Comparison of ENCODE assay signal across 1 cellular context in the genomic region with DNA sequence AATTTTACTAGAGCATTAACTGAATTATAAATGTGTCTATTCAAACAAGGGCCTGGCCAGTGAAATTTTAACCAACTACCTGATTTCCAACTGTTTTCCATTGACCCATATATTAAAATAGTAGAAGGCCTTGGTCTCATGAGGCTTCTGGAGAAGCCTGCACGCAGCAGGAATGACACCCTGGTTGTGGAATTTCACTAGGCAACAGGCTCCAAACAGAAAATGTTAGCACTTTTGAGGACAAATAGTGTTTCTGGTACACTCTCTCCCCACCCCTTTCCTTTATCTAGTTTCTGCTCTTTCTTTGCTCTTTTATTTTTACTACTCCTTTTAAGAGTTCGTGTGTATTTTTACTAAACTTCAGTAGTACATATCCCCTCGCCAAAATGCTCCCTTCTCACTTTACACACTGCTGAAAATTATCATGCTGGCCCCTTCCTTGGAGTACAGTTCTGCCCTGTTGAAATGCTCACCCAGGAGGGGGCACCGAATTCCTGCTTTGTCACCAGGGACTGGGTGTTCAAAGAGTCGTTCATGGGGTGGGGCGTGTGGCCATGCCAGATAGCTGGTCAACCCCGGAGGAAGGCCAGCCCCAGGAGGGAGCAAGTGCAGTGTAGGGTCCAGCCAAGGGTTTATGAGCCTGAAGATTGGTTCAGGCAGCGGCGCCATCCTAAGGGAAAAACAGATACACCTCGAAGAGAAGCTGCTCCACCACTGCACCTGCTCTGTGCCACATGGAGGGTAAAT.
TF ChIP-seq lines count a peak whose summit lies in the region.

No MANE protein-coding gene starts in this region.

TF ChIP-seq in GM23338, 12 proteins besides CTCF, POLR2A, EP300 and RAD21 (continued from another document):
- TF ChIP-seq, protein P1, sequence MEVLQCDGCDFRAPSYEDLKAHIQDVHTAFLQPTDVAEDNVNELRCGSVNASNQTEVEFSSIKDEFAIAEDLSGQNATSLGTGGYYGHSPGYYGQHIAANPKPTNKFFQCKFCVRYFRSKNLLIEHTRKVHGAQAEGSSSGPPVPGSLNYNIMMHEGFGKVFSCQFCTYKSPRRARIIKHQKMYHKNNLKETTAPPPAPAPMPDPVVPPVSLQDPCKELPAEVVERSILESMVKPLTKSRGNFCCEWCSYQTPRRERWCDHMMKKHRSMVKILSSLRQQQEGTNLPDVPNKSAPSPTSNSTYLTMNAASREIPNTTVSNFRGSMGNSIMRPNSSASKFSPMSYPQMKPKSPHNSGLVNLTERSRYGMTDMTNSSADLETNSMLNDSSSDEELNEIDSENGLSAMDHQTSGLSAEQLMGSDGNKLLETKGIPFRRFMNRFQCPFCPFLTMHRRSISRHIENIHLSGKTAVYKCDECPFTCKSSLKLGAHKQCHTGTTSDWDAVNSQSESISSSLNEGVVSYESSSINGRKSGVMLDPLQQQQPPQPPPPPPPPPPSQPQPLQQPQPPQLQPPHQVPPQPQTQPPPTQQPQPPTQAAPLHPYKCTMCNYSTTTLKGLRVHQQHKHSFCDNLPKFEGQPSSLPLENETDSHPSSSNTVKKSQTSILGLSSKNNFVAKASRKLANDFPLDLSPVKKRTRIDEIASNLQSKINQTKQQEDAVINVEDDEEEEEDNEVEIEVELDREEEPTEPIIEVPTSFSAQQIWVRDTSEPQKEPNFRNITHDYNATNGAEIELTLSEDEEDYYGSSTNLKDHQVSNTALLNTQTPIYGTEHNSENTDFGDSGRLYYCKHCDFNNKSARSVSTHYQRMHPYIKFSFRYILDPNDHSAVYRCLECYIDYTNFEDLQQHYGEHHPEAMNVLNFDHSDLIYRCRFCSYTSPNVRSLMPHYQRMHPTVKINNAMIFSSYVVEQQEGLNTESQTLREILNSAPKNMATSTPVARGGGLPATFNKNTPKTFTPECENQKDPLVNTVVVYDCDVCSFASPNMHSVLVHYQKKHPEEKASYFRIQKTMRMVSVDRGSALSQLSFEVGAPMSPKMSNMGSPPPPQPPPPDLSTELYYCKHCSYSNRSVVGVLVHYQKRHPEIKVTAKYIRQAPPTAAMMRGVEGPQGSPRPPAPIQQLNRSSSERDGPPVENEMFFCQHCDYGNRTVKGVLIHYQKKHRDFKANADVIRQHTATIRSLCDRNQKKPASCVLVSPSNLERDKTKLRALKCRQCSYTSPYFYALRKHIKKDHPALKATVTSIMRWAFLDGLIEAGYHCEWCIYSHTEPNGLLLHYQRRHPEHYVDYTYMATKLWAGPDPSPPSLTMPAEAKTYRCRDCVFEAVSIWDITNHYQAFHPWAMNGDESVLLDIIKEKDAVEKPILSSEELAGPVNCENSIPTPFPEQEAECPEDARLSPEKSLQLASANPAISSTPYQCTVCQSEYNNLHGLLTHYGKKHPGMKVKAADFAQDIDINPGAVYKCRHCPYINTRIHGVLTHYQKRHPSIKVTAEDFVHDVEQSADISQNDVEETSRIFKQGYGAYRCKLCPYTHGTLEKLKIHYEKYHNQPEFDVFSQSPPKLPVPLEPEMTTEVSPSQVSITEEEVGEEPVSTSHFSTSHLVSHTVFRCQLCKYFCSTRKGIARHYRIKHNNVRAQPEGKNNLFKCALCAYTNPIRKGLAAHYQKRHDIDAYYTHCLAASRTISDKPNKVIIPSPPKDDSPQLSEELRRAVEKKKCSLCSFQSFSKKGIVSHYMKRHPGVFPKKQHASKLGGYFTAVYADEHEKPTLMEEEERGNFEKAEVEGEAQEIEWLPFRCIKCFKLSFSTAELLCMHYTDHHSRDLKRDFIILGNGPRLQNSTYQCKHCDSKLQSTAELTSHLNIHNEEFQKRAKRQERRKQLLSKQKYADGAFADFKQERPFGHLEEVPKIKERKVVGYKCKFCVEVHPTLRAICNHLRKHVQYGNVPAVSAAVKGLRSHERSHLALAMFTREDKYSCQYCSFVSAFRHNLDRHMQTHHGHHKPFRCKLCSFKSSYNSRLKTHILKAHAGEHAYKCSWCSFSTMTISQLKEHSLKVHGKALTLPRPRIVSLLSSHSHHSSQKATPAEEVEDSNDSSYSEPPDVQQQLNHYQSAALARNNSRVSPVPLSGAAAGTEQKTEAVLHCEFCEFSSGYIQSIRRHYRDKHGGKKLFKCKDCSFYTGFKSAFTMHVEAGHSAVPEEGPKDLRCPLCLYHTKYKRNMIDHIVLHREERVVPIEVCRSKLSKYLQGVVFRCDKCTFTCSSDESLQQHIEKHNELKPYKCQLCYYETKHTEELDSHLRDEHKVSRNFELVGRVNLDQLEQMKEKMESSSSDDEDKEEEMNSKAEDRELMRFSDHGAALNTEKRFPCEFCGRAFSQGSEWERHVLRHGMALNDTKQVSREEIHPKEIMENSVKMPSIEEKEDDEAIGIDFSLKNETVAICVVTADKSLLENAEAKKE (CRISPR knock-in tag; IDR thresholded peaks at IDR 0.05) = no peak
- TF ChIP-seq ZNF331 (CRISPR knock-in tag; IDR thresholded peaks at IDR 0.05; ENCODE audit: low read depth) (no peak), EZH2phosphoT487 (IDR thresholded peaks at IDR 0.05; ENCODE audit: unreplicated experiment) (no peak), EZH2 (IDR thresholded peaks at IDR 0.05; ENCODE audit: low read depth, unreplicated experiment) (no peak), NANOG (IDR thresholded peaks at IDR 0.05; ENCODE audit: borderline replicate concordance) (no peak), JUNB (IDR thresholded peaks at IDR 0.05; ENCODE audit: unreplicated experiment) (no peak), ZNF114 (CRISPR knock-in tag; IDR thresholded peaks at IDR 0.05) (no peak), STAT1 (IDR thresholded peaks at IDR 0.05; ENCODE audit: unreplicated experiment) (no peak)
- TF ChIP-seq, protein P2, sequence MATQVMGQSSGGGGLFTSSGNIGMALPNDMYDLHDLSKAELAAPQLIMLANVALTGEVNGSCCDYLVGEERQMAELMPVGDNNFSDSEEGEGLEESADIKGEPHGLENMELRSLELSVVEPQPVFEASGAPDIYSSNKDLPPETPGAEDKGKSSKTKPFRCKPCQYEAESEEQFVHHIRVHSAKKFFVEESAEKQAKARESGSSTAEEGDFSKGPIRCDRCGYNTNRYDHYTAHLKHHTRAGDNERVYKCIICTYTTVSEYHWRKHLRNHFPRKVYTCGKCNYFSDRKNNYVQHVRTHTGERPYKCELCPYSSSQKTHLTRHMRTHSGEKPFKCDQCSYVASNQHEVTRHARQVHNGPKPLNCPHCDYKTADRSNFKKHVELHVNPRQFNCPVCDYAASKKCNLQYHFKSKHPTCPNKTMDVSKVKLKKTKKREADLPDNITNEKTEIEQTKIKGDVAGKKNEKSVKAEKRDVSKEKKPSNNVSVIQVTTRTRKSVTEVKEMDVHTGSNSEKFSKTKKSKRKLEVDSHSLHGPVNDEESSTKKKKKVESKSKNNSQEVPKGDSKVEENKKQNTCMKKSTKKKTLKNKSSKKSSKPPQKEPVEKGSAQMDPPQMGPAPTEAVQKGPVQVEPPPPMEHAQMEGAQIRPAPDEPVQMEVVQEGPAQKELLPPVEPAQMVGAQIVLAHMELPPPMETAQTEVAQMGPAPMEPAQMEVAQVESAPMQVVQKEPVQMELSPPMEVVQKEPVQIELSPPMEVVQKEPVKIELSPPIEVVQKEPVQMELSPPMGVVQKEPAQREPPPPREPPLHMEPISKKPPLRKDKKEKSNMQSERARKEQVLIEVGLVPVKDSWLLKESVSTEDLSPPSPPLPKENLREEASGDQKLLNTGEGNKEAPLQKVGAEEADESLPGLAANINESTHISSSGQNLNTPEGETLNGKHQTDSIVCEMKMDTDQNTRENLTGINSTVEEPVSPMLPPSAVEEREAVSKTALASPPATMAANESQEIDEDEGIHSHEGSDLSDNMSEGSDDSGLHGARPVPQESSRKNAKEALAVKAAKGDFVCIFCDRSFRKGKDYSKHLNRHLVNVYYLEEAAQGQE (IDR thresholded peaks at IDR 0.05; ENCODE audit: unreplicated experiment) = no peak
- TF ChIP-seq, protein P3, sequence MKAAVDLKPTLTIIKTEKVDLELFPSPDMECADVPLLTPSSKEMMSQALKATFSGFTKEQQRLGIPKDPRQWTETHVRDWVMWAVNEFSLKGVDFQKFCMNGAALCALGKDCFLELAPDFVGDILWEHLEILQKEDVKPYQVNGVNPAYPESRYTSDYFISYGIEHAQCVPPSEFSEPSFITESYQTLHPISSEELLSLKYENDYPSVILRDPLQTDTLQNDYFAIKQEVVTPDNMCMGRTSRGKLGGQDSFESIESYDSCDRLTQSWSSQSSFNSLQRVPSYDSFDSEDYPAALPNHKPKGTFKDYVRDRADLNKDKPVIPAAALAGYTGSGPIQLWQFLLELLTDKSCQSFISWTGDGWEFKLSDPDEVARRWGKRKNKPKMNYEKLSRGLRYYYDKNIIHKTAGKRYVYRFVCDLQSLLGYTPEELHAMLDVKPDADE (IDR thresholded peaks at IDR 0.05) = no peak
TF ChIP-seq in GM23338: peak in this region for 0.
